Comparison of ENCODE assay signal across 1 cellular context in genomic region chr14:71388336-71388735, GRCh38.
TF ChIP-seq lines count a peak whose summit lies in the region.

No MANE protein-coding gene starts in this region.

TF ChIP-seq in HCT116, 20 proteins besides CTCF, POLR2A, EP300 and RAD21:
- TF ChIP-seq SP1 (IDR thresholded peaks at IDR 0.05; ENCODE audit: low read depth) (no peak), YY1 (IDR thresholded peaks at IDR 0.05; ENCODE audit: extremely low read depth, insufficient replicate concordance, low read depth, low read length) (no peak), EZH2 (IDR thresholded peaks at IDR 0.05) (no peak), SRF (IDR thresholded peaks at IDR 0.05; ENCODE audit: low read depth) (no peak), MAX (IDR thresholded peaks at IDR 0.05) (no peak), SIN3A (IDR thresholded peaks at IDR 0.05; ENCODE audit: low read depth) (no peak), TCF7L2 (IDR thresholded peaks at IDR 0.05; ENCODE audit: borderline replicate concordance, extremely low read depth, insufficient read depth, insufficient read length) (no peak), CEBPB (IDR thresholded peaks at IDR 0.05; ENCODE audit: low read depth) (no peak), ATF3 (IDR thresholded peaks at IDR 0.05) (no peak)
